9 cellular contexts compared by ENCODE assay signal in genomic region chr14:54282849-54283248, GRCh38.
"Had no signal": no experiment of that assay in that cellular context is flagged by ENCODE, and none has a peak within 500 bp of the region (broad histone marks: within the 10 kb centered on the region; RNA-seq: fewer than 3 reads in every experiment).

No MANE protein-coding gene starts in this region.

- DNase-seq: H9, HCEC 1CT, IMR-90, KG1 had no signal

- ATAC-seq: GM23338, K562 had no signal

- H3K27ac ChIP-seq: HL-60 had no signal

- H3K4me3 ChIP-seq: GM23338, K562 had no signal

- FAIRE-seq: H1, H54, K562 had no signal
